ENCODE assay signal across 14 cellular contexts in genomic region chr18:44943201-44943881, GRCh38.
DNase-seq lines count a peak whose midpoint lies in the region; ATAC-seq, FAIRE-seq and TF ChIP-seq lines count a peak whose summit lies in the region.
"Had no signal": no experiment of that assay in that cellular context is flagged by ENCODE, and none has a peak within 500 bp of the region (broad histone marks: within the 10 kb centered on the region; RNA-seq: fewer than 3 reads in every experiment).

No MANE protein-coding gene starts in this region.

- no peaks in the 10 kb centered on the region for H3K36me3 ChIP-seq in BJ (ENCODE audit: control insufficient read depth, insufficient read depth, low read length)
- no peaks in the 10 kb centered on the region for H3K36me3 ChIP-seq in H1 (ENCODE audit: control insufficient read depth in 2 of 4, insufficient read depth in 4 of 4, low read length in 3 of 4)
- H3K36me3 ChIP-seq: pancreas, upper lobe of left lung had no signal

- TF ChIP-seq CTCF in BJ (IDR thresholded peaks at IDR 0.05; ENCODE audit: insufficient read depth, low read depth, low read length) (no peak), H1 (IDR thresholded peaks at IDR 0.05; ENCODE audit: control extremely low read depth in 1 of 3, insufficient read depth in 1 of 3, low read depth in 1 of 3, low read length in 3 of 3) (no peak), nephron (IDR thresholded peaks at IDR 0.05; ENCODE audit: unreplicated experiment in 3 of 3) (no peak)

- H3K23ac ChIP-seq in H1 (ENCODE audit: insufficient read length) = no peak overlapping the region

- no peak overlapping the region for H2BK120ac ChIP-seq in H1 (replicated peaks; ENCODE audit: low read depth, low read length)

- no peaks in the 10 kb centered on the region for H3K27me3 ChIP-seq in BJ (ENCODE audit: control insufficient read depth, insufficient read depth, low read length)
- H3K27me3 ChIP-seq in H1 (replicated peaks in 1 of 4; ENCODE audit: control insufficient read depth in 3 of 4, extremely low read depth in 1 of 4, insufficient read depth in 3 of 4, low read length in 3 of 4) = peaks cover 3 to 20% (median 6%) of the 10 kb centered on the region in 4 experiments; a peak in 5 of 7 replicates
- H3K27me3 ChIP-seq: pancreas, upper lobe of left lung had no signal

- no peak overlapping the region for H2BK5ac ChIP-seq in H1 (ENCODE audit: low read depth, low read length)

- H3K4me1 Mint-ChIP-seq in nephron = peaks cover 41% of the 10 kb centered on the region

- peak overlapping the region; percentile 75 to 84 (median 82) for H3K27ac Mint-ChIP-seq in nephron
- H3K27ac Mint-ChIP-seq: activated CD4-positive, alpha-beta T cell treated with anti-CD3 and anti-CD28 coated beads, Interleukin-2, amount 10 ng/mL, durations not matched to agents 24 days and 14 days had no signal

- no peaks in the 10 kb centered on the region for H3K27me3 Mint-ChIP-seq in nephron (ENCODE audit: low read depth)

- H2AK5ac ChIP-seq in H1 (ENCODE audit: low read depth, low read length) = no peak overlapping the region

- DNase-seq in BJ (ENCODE audit: low read depth) (peak; percentile 20), NCI-H146 (lab: John Stamatoyannopoulos, UW) (peak; percentile 80), H1 (ENCODE audit: low read depth in 1 of 2, low spot score in 2 of 2) (peak; percentile 39 to 53)
- no peak for DNase-seq in effector CD8-positive, alpha-beta T cell (lab: John Stamatoyannopoulos, UW)
- no peak for DNase-seq in activated CD4-positive, alpha-beta T cell treated with anti-CD3 and anti-CD28 coated beads for 1 hour
- DNase-seq: activated CD4-positive, alpha-beta T cell treated with anti-CD3 and anti-CD28 coated beads, Interleukin-2, amount 10 ng/mL, durations not matched to agents 24 days and 14 days; activated naive CD4-positive, alpha-beta T cell treated with Interleukin-2 at 50 U/mL for 16 hours; pancreas; Right ventricle myocardium superior; upper lobe of left lung had no signal

- no peak for TF ChIP-seq POLR2A in H1 (IDR thresholded peaks at IDR 0.05; ENCODE audit: control extremely low read depth in 1 of 2, low read depth in 2 of 2, low read length in 2 of 2)

- H3K18ac ChIP-seq in H1 (ENCODE audit: extremely low read depth, low read length) = no peak overlapping the region

- 0 out of 4 replicates have a peak overlapping the region, but pooled peaks of 1 of the 2 experiments have one; percentile 7 for H3K4me2 ChIP-seq in H1 (ENCODE audit: insufficient read depth in 1 of 2, low read depth in 2 of 2, low read length in 2 of 2)

- no peak overlapping the region for H2BK15ac ChIP-seq in H1 (ENCODE audit: low read length)

- POLR2A ChIA-PET in BJ (lab: Charles Lee) = no interaction called here
- POLR2A ChIA-PET in H1 (lab: Charles Lee; ENCODE audit: partially characterized antibody) = interaction anchor here (0.6 to 0.7 kb wide), 2 partner anchors 9 to 110 kb away, joined by 3 read pairs; no protein-coding TSS in a partner anchor

- H4K8ac ChIP-seq in H1 (ENCODE audit: extremely low read depth, insufficient read depth, low read length) = no peak overlapping the region

- peaks cover 23% of the 10 kb centered on the region for H3K36me3 Mint-ChIP-seq in nephron (ENCODE audit: low read depth)

- no peak for ATAC-seq in GM18519 (IDR thresholded peaks at IDR 0.05; ENCODE audit: low FRiP score, unreplicated experiment)
- no peak for ATAC-seq in GM18498 (IDR thresholded peaks at IDR 0.05; ENCODE audit: unreplicated experiment)

- no peaks in the 10 kb centered on the region for H3K9me3 ChIP-seq in H1 (ENCODE audit: insufficient read depth in 2 of 2, low read depth in 1 of 2, low read length in 1 of 2)
- H3K9me3 ChIP-seq: pancreas, upper lobe of left lung had no signal

- no peak overlapping the region for H3K4me3 ChIP-seq in BJ (ENCODE audit: low read depth, low read length)
- H3K4me3 ChIP-seq in H1 (ENCODE audit: extremely low read depth in 1 of 4, insufficient read depth in 2 of 4, low read depth in 3 of 4, low read length in 4 of 4) = no peak overlapping the region
- H3K4me3 ChIP-seq: pancreas, upper lobe of left lung had no signal

- no peak overlapping the region for H2BK20ac ChIP-seq in H1 (ENCODE audit: low read length)

- H3K14ac ChIP-seq in H1 (ENCODE audit: insufficient read length) = no peak overlapping the region

- H3K4ac ChIP-seq in H1 (replicated peaks; ENCODE audit: insufficient read length, low read depth, low read length) = no peak overlapping the region

- no peak overlapping the region for H3K27ac ChIP-seq in H1 (ENCODE audit: low read depth, low read length)
- H3K27ac ChIP-seq: pancreas had no signal

- no peak overlapping the region for H3K56ac ChIP-seq in H1 (replicated peaks; ENCODE audit: insufficient read length, low read depth, low read length)

- no peak; a peak in 1 of 4 replicates for TF ChIP-seq RAD21 in H1 (IDR thresholded peaks at IDR 0.05 in 1 of 2, conservative IDR thresholded peaks at IDR 0.05 in 1 of 2; ENCODE audit: low read depth in 2 of 2, low read length in 2 of 2)

- no peaks in the 10 kb centered on the region for H3K79me2 ChIP-seq in H1 (ENCODE audit: control insufficient read depth in 1 of 2, insufficient read depth in 2 of 2, low read length in 2 of 2)

- CTCF ChIA-PET in BJ (lab: Yijun Ruan, JAX) (interaction anchor here (1.3 kb wide), 1 partner anchor 58 kb away, joined by 3 read pairs; no protein-coding TSS in a partner anchor), H1 (lab: Charles Lee; ENCODE audit: partially characterized antibody) (interaction anchor here (0.6 to 1.3 kb wide), 11 partner anchors 9 to 441 kb away, joined by 3 to 5 read pairs (median 4); no protein-coding TSS in a partner anchor)

- no peaks in the 10 kb centered on the region for H3K79me1 ChIP-seq in H1 (ENCODE audit: low read depth, low read length)

- WGBS in H1 (ENCODE audit: extremely low coverage in 1 of 2, insufficient coverage in 1 of 2, insufficient read length in 1 of 2, insufficient replicate concordance in 2 of 2, low coverage in 1 of 2, low lambda C conversion rate in 2 of 2, missing lambda C conversion rate in 1 of 2), 2 experiments = 40% methylated on average over 3 of the region's 3 CpGs; no CpG with 5 or more reads in 1 of the 2 experiments

- peak in 1 of 2 experiments; percentile 65; a peak in 1 of 3 replicates for TF ChIP-seq EP300 in H1 (IDR thresholded peaks at IDR 0.05; ENCODE audit: borderline replicate concordance in 1 of 2, low read depth in 2 of 2, low read length in 2 of 2)

- peaks cover 0 to 17% (median 10%) of the 10 kb centered on the region in 4 experiments; a peak in 4 of 7 replicates for H3K4me1 ChIP-seq in H1 (replicated peaks in 1 of 4; ENCODE audit: control insufficient read depth in 3 of 4, insufficient read depth in 4 of 4, low read length in 3 of 4)

- no peak overlapping the region for H2AFZ ChIP-seq in H1 (ENCODE audit: low read length)

- peaks cover 7% of the 10 kb centered on the region for H3K9me3 Mint-ChIP-seq in nephron
- H3K9me3 Mint-ChIP-seq: activated CD4-positive, alpha-beta T cell treated with anti-CD3 and anti-CD28 coated beads, Interleukin-2, amount 10 ng/mL, durations not matched to agents 24 days and 14 days had no signal

- no peaks in the 10 kb centered on the region; the same call in 1 of the 2 replicates for H3K23me2 ChIP-seq in H1 (ENCODE audit: low read depth, low read length)

- H4K91ac ChIP-seq in H1 (replicated peaks; ENCODE audit: insufficient read length, low read length) = no peak overlapping the region

- H4K5ac ChIP-seq in H1 (ENCODE audit: insufficient read length, low read depth, low read length) = no peak overlapping the region

- no peak overlapping the region for H3K4me3 Mint-ChIP-seq in nephron
- H3K4me3 Mint-ChIP-seq: activated CD4-positive, alpha-beta T cell treated with anti-CD3 and anti-CD28 coated beads, Interleukin-2, amount 10 ng/mL, durations not matched to agents 24 days and 14 days had no signal

- FAIRE-seq in H1 (lab: Jason Lieb, UNC) = peak; percentile 75
- FAIRE-seq: keratinocyte, pancreas had no signal

- H4K20me1 ChIP-seq in H1 (replicated peaks in 1 of 2; ENCODE audit: control insufficient read depth in 1 of 2, insufficient read depth in 2 of 2, low read length in 2 of 2) = peaks cover 2% of the 10 kb centered on the region in 2 experiments

- no peak overlapping the region for H2BK12ac ChIP-seq in H1 (ENCODE audit: low read depth, low read length)

- no peak overlapping the region for H3K9ac ChIP-seq in H1 (replicated peaks in 1 of 4; ENCODE audit: extremely low read depth in 1 of 4, low read depth in 3 of 4, low read length in 3 of 4)

TF ChIP-seq in H1, 55 proteins besides CTCF, POLR2A, EP300 and RAD21 (continues in another document):
- TF ChIP-seq ATF3 (IDR thresholded peaks at IDR 0.05; ENCODE audit: insufficient read depth, low read depth, low read length) (no peak), SIX5 (IDR thresholded peaks at IDR 0.05; ENCODE audit: low read depth, low read length) (no peak), NRF1 (IDR thresholded peaks at IDR 0.05; ENCODE audit: low read depth, low read length) (no peak), KDM5A (IDR thresholded peaks at IDR 0.05; ENCODE audit: low read length) (no peak), USF2 (IDR thresholded peaks at IDR 0.05; ENCODE audit: low read length) (no peak), SP4 (IDR thresholded peaks at IDR 0.05; ENCODE audit: low read length) (no peak), CTBP2 (IDR thresholded peaks at IDR 0.05; ENCODE audit: borderline replicate concordance, insufficient read depth, insufficient read length, low read length) (no peak), JUND (IDR thresholded peaks at IDR 0.05; ENCODE audit: low read length) (no peak), TBP (IDR thresholded peaks at IDR 0.05; ENCODE audit: low read depth, low read length) (no peak), RFX5 (IDR thresholded peaks at IDR 0.05; ENCODE audit: borderline replicate concordance, low read depth, low read length) (no peak), ZNF274 (IDR thresholded peaks at IDR 0.05; ENCODE audit: borderline replicate concordance, extremely low read depth, low read length) (no peak), GTF2F1 (IDR thresholded peaks at IDR 0.05; ENCODE audit: borderline replicate concordance, low read depth, low read length) (no peak), SIN3A (conservative IDR thresholded peaks at IDR 0.05 in 1 of 2, IDR thresholded peaks at IDR 0.05 in 1 of 2; ENCODE audit: low read depth in 1 of 2, low read length in 2 of 2) (no peak), BACH1 (IDR thresholded peaks at IDR 0.05; ENCODE audit: low read length) (no peak)

Comparison
In these comparisons a context has a peak if more than half of its experiments do, and no peak if none do; other contexts are left out.
1. DNase-seq: peak in BJ (single experiment), NCI-H146 (single experiment) and H1 (2 of 2); none in effector CD8-positive, alpha-beta T cell (single experiment) and activated CD4-positive, alpha-beta T cell treated with anti-CD3 and anti-CD28 coated beads for 1 hour (single experiment).